8 cellular contexts compared by ENCODE assay signal in genomic region chr3:42148982-42149432, GRCh38. TPM values are rescaled to one million over a fixed set of nuclear protein-coding genes. Genes with fewer than 3 reads are reported as not detected.
DNase-seq lines count a peak whose midpoint lies in the region; ATAC-seq and TF ChIP-seq lines count a peak whose summit lies in the region.

No MANE protein-coding gene starts in this region.

- no peak for TF ChIP-seq CTCF in AG10803 (conservative IDR thresholded peaks at IDR 0.05; ENCODE audit: low read length)

- no peak for ATAC-seq in natural killer cell treated with Interleukin-12 subunit alpha and Interleukin-12 subunit beta and Interleukin-15 and Interleukin-18, amount 100 ng/mL, for 72 hours
- ATAC-seq in GM18868 (IDR thresholded peaks at IDR 0.05; ENCODE audit: unreplicated experiment), result no peak

- peak; percentile 57 for DNase-seq in AG10803 (ENCODE audit: low read depth)
- peak; percentile 40 to 69 for DNase-seq in NCI-H524 (lab: John Stamatoyannopoulos, UW)
- peak; percentile 79 for DNase-seq in fibroblast of gingiva (ENCODE audit: low read depth)
- no peak for DNase-seq in natural killer cell treated with Interleukin-12 subunit alpha and Interleukin-12 subunit beta and Interleukin-15 and Interleukin-18, amount 100 ng/mL, for 72 hours (ENCODE audit: low spot score)
- DNase-seq in NCI-H1105 (lab: John Stamatoyannopoulos, UW), result no peak
- no peak for DNase-seq in activated naive CD4-positive, alpha-beta T cell treated with Interleukin-2 at 50 U/mL for 16 hours
- no peak for DNase-seq in NCI-H187 (lab: John Stamatoyannopoulos, UW)

- H3K27ac Mint-ChIP-seq in natural killer cell treated with Interleukin-12 subunit alpha and Interleukin-12 subunit beta and Interleukin-15 and Interleukin-18, amount 100 ng/mL, for 72 hours, result peak overlapping the region in 1 of 2 donors; percentile 41

- no peaks in the 10 kb centered on the region for H3K9me3 Mint-ChIP-seq in natural killer cell treated with Interleukin-12 subunit alpha and Interleukin-12 subunit beta and Interleukin-15 and Interleukin-18, amount 100 ng/mL, for 72 hours

- H3K4me3 ChIP-seq in AG10803 (ENCODE audit: low read length), result no peak overlapping the region

- peak overlapping the region; percentile 11 for H3K4me3 Mint-ChIP-seq in natural killer cell treated with Interleukin-12 subunit alpha and Interleukin-12 subunit beta and Interleukin-15 and Interleukin-18, amount 100 ng/mL, for 72 hours

- peaks cover 32 to 33% of the 10 kb centered on the region in 2 donors for H3K4me1 Mint-ChIP-seq in natural killer cell treated with Interleukin-12 subunit alpha and Interleukin-12 subunit beta and Interleukin-15 and Interleukin-18, amount 100 ng/mL, for 72 hours (ENCODE audit: low read depth in 2 of 2)

- no peaks in the 10 kb centered on the region for H3K36me3 Mint-ChIP-seq in natural killer cell treated with Interleukin-12 subunit alpha and Interleukin-12 subunit beta and Interleukin-15 and Interleukin-18, amount 100 ng/mL, for 72 hours

- no peaks in the 10 kb centered on the region for H3K27me3 Mint-ChIP-seq in natural killer cell treated with Interleukin-12 subunit alpha and Interleukin-12 subunit beta and Interleukin-15 and Interleukin-18, amount 100 ng/mL, for 72 hours

RNA-seq across cellular contexts. Expression of gene TRAK1, which starts 57.9 kb away (rescaled TPM):
- 10 to 100 TPM; 32.3 to 48.0 TPM for total RNA-seq in natural killer cell treated with Interleukin-12 subunit alpha and Interleukin-12 subunit beta and Interleukin-15 and Interleukin-18, amount 100 ng/mL, for 72 hours

Comparison
In these comparisons a context has a peak if more than half of its experiments do, and no peak if none do; other contexts are left out.
1. DNase-seq: peak in AG10803 (single experiment), NCI-H524 (2 of 2) and fibroblast of gingiva (single experiment); none in natural killer cell treated with Interleukin-12 subunit alpha and Interleukin-12 subunit beta and Interleukin-15 and Interleukin-18, amount 100 ng/mL, for 72 hours (single experiment), NCI-H1105 (single experiment), activated naive CD4-positive, alpha-beta T cell treated with Interleukin-2 at 50 U/mL for 16 hours (single experiment) and NCI-H187 (0 of 2).